31 cellular contexts compared by ENCODE assay signal in genomic region chr22:33925194-33925593, GRCh38.
"Had no signal": no experiment of that assay in that cellular context is flagged by ENCODE, and none has a peak within 500 bp of the region (broad histone marks: within the 10 kb centered on the region; RNA-seq: fewer than 3 reads in every experiment).

No MANE protein-coding gene starts in this region.

- H3K9me3 Mint-ChIP-seq: natural killer cell; nephron; stimulated activated memory B cell treated with anti-CD40 and anti-IgM and Interleukin-4, amounts not matched to agents 10 μg/mL and 1 μg/mL and 100 μg/mL, for 72 hours; stimulated activated naive CD8-positive, alpha-beta T cell treated with anti-CD3 and anti-CD28 coated beads, Interleukin-15, amount 100 ng/mL, for 72 hours; type B pancreatic cell had no signal

- H2AFZ ChIP-seq: neural progenitor cell, parathyroid adenoma had no signal

- H3K27me3 ChIP-seq: neural progenitor cell, ovary, suprapubic skin, testis, tibial artery, uterus had no signal

- H3K9ac ChIP-seq: neural progenitor cell, parathyroid adenoma had no signal

- H3K4me2 ChIP-seq: neural progenitor cell, smooth muscle cell had no signal

- H3K36me3 ChIP-seq: neural progenitor cell, ovary, spleen, suprapubic skin, tibial artery, transverse colon, upper lobe of right lung, uterus had no signal

- H3K27ac ChIP-seq: neural progenitor cell, ovary, parathyroid adenoma, psoas muscle, skin epidermis, spleen, suprapubic skin, testis, tibial artery, transverse colon, upper lobe of right lung, uterus had no signal

- H3K79me2 ChIP-seq: parathyroid adenoma had no signal

- H3K4me3 ChIP-seq: neural progenitor cell, ovary, psoas muscle, skin epidermis, smooth muscle cell, spleen, suprapubic skin, testis, tibial artery, transverse colon, upper lobe of right lung, uterus had no signal

- H3K9me3 ChIP-seq: ovary, psoas muscle, spleen, suprapubic skin, testis, tibial artery, transverse colon, upper lobe of right lung, uterus had no signal

- H3K27ac Mint-ChIP-seq: natural killer cell; nephron; neural progenitor cell; progenitor cell of endocrine pancreas; stimulated activated memory B cell treated with anti-CD40 and anti-IgM and Interleukin-4, amounts not matched to agents 10 μg/mL and 1 μg/mL and 100 μg/mL, for 72 hours; stimulated activated naive CD8-positive, alpha-beta T cell treated with anti-CD3 and anti-CD28 coated beads, Interleukin-15, amount 100 ng/mL, for 72 hours; type B pancreatic cell had no signal

- H3K4me1 ChIP-seq: upper lobe of right lung, uterus had no signal

- H3K36me3 Mint-ChIP-seq: natural killer cell; neural progenitor cell; stimulated activated memory B cell treated with anti-CD40 and anti-IgM and Interleukin-4, amounts not matched to agents 10 μg/mL and 1 μg/mL and 100 μg/mL, for 72 hours; type B pancreatic cell had no signal

- DNase-seq: natural killer cell; occipital lobe; ovary; posterior cingulate gyrus; psoas muscle; right cardiac atrium; spleen; stimulated activated CD4-positive, alpha-beta T cell treated with anti-CD3 and anti-CD28 coated beads, Interleukin-12 subunit alpha, Interleukin-12 subunit beta, amount 100 ng/mL, for 4 hours; stimulated activated CD4-positive, alpha-beta T cell treated with anti-CD3 and anti-CD28 coated beads, Interleukin-1b, Interleukin-23, amount 100 ng/mL, for 48 hours; stimulated activated CD4-positive, alpha-beta T cell treated with anti-CD3 and anti-CD28 coated beads, Interleukin-4, amount 100 ng/mL, for 1 hour; stimulated activated CD4-positive, alpha-beta T cell treated with anti-CD3 and anti-CD28 coated beads, Interleukin-4, amount 100 ng/mL, for 4 hours; stimulated activated CD8-positive, alpha-beta memory T cell treated with anti-CD3 and anti-CD28 coated beads, Interleukin-4, amount 100 ng/mL, for 48 hours; stimulated activated naive CD4-positive, alpha-beta T cell; stimulated activated naive CD8-positive, alpha-beta T cell treated with anti-CD3 and anti-CD28 coated beads, Interleukin-15, amount 100 ng/mL, for 72 hours; stimulated activated naive CD8-positive, alpha-beta T cell treated with anti-CD3 and anti-CD28 coated beads, Interleukin-15, Interleukin-2, amounts not matched to agents 100 U/mL and 50 U/mL, for 24 hours; substantia nigra; testis; tibial artery; transverse colon; upper lobe of right lung; uterus had no signal

- ATAC-seq: natural killer cell; psoas muscle; right cardiac atrium; sciatic nerve; stimulated activated memory B cell treated with anti-CD40 and anti-IgM and Interleukin-4, amounts not matched to agents 10 μg/mL and 1 μg/mL and 100 μg/mL, for 72 hours; stimulated activated naive CD8-positive, alpha-beta T cell treated with anti-CD3 and anti-CD28 coated beads, Interleukin-15, amount 100 ng/mL, for 72 hours; stimulated activated naive CD8-positive, alpha-beta T cell treated with anti-CD3 and anti-CD28 coated beads, Interleukin-15, Interleukin-2, amounts not matched to agents 100 U/mL and 50 U/mL, for 24 hours; upper lobe of right lung had no signal

- H3K4me3 Mint-ChIP-seq: natural killer cell; nephron; neural progenitor cell; stimulated activated memory B cell treated with anti-CD40 and anti-IgM and Interleukin-4, amounts not matched to agents 10 μg/mL and 1 μg/mL and 100 μg/mL, for 72 hours; stimulated activated naive CD8-positive, alpha-beta T cell treated with anti-CD3 and anti-CD28 coated beads, Interleukin-15, amount 100 ng/mL, for 72 hours; type B pancreatic cell had no signal
